ENCODE assay signal across 1 cellular context in the genomic region with DNA sequence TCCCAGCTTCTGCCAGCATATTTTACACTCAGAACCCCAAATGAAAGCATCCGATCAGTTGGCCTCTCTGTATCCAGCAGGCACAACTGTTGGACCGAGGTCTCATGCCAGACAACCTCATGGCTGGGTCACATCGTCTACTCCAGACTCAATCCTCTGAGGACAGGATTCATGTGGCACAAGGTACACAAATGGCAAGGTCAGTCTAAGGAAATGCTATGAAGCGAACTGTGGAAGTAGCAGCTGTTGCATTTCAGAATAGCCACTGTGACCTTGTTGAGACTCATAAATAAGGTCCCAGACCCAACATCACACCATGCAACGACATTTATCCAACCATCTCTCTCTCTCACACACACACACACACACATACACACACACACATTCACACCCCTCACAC.
TF ChIP-seq lines count a peak whose summit lies in the region.

No MANE protein-coding gene starts in this region.

TF ChIP-seq in WTC11, 78 proteins besides CTCF, POLR2A, EP300 and RAD21 (continued from another document):
- TF ChIP-seq, protein P1, sequence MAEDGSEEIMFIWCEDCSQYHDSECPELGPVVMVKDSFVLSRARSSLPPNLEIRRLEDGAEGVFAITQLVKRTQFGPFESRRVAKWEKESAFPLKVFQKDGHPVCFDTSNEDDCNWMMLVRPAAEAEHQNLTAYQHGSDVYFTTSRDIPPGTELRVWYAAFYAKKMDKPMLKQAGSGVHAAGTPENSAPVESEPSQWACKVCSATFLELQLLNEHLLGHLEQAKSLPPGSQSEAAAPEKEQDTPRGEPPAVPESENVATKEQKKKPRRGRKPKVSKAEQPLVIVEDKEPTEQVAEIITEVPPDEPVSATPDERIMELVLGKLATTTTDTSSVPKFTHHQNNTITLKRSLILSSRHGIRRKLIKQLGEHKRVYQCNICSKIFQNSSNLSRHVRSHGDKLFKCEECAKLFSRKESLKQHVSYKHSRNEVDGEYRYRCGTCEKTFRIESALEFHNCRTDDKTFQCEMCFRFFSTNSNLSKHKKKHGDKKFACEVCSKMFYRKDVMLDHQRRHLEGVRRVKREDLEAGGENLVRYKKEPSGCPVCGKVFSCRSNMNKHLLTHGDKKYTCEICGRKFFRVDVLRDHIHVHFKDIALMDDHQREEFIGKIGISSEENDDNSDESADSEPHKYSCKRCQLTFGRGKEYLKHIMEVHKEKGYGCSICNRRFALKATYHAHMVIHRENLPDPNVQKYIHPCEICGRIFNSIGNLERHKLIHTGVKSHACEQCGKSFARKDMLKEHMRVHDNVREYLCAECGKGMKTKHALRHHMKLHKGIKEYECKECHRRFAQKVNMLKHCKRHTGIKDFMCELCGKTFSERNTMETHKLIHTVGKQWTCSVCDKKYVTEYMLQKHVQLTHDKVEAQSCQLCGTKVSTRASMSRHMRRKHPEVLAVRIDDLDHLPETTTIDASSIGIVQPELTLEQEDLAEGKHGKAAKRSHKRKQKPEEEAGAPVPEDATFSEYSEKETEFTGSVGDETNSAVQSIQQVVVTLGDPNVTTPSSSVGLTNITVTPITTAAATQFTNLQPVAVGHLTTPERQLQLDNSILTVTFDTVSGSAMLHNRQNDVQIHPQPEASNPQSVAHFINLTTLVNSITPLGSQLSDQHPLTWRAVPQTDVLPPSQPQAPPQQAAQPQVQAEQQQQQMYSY (CRISPR knock-in tag; IDR thresholded peaks at IDR 0.05) = no peak
- TF ChIP-seq IRF2 (CRISPR knock-in tag; IDR thresholded peaks at IDR 0.05; ENCODE audit: borderline replicate concordance, low read depth) = no peak
- no peak for TF ChIP-seq ZNF423 (CRISPR knock-in tag; IDR thresholded peaks at IDR 0.05)
- TF ChIP-seq, protein P2, sequence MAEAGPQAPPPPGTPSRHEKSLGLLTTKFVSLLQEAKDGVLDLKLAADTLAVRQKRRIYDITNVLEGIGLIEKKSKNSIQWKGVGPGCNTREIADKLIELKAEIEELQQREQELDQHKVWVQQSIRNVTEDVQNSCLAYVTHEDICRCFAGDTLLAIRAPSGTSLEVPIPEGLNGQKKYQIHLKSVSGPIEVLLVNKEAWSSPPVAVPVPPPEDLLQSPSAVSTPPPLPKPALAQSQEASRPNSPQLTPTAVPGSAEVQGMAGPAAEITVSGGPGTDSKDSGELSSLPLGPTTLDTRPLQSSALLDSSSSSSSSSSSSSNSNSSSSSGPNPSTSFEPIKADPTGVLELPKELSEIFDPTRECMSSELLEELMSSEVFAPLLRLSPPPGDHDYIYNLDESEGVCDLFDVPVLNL (CRISPR knock-in tag; IDR thresholded peaks at IDR 0.05; ENCODE audit: borderline replicate concordance, low read depth) = no peak
- TF ChIP-seq, protein P3, sequence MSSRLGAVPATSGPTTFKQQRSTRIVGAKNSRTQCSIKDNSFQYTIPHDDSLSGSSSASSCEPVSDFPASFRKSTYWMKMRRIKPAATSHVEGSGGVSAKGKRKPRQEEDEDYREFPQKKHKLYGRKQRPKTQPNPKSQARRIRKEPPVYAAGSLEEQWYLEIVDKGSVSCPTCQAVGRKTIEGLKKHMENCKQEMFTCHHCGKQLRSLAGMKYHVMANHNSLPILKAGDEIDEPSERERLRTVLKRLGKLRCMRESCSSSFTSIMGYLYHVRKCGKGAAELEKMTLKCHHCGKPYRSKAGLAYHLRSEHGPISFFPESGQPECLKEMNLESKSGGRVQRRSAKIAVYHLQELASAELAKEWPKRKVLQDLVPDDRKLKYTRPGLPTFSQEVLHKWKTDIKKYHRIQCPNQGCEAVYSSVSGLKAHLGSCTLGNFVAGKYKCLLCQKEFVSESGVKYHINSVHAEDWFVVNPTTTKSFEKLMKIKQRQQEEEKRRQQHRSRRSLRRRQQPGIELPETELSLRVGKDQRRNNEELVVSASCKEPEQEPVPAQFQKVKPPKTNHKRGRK (CRISPR knock-in tag; IDR thresholded peaks at IDR 0.05; ENCODE audit: borderline replicate concordance) = no peak
- no peak for TF ChIP-seq ZNF671 (CRISPR knock-in tag; IDR thresholded peaks at IDR 0.05)
- no peak for TF ChIP-seq SOX15 (CRISPR knock-in tag; IDR thresholded peaks at IDR 0.05)
TF ChIP-seq in WTC11: peak in this region for 0.
